In genomic region chrX:104112326-104112951, GRCh38 we compare ENCODE assay signal across 8 cellular contexts. TPM values are rescaled to one million over a fixed set of nuclear protein-coding genes. Genes with fewer than 3 reads are reported as not detected.
DNase-seq lines count a peak whose midpoint lies in the region; ATAC-seq and TF ChIP-seq lines count a peak whose summit lies in the region.

Gene ZCCHC18 (plus strand): TSS chrX:104112523. CDS start chrX:104114112, 1,589 bp downstream.

- DNase-seq in BJ (ENCODE audit: low read depth), result no peak
- peak; percentile 42 for DNase-seq in NCI-H345 treated with DMSO at 0.1 percent for 48 hours (lab: John Stamatoyannopoulos, UW; ENCODE audit: unreplicated experiment)
- peak; percentile 16 for DNase-seq in activated T-cell treated with anti-CD3 and anti-CD28 coated beads for 24 hours (ENCODE audit: low read depth)
- no peak for DNase-seq in epithelial cell of proximal tubule (ENCODE audit: low read depth)
- peak; percentile 36 for DNase-seq in midbrain (lab: John Stamatoyannopoulos, UW)
- peak; percentile 67 for DNase-seq in testis

- TF ChIP-seq CTCF in BJ (IDR thresholded peaks at IDR 0.05; ENCODE audit: insufficient read depth, low read depth, low read length), result no peak
- no peak for TF ChIP-seq CTCF in epithelial cell of proximal tubule (conservative IDR thresholded peaks at IDR 0.05; ENCODE audit: low read depth, low read length)
- no peak for TF ChIP-seq CTCF in testis (IDR thresholded peaks at IDR 0.05)

- H3K36me3 ChIP-seq in BJ (ENCODE audit: control insufficient read depth, insufficient read depth, low read length) (no peaks in the 10 kb centered on the region), testis (ENCODE audit: low read depth, missing control alignments) (no peaks in the 10 kb centered on the region)

- no peaks in the 10 kb centered on the region for H3K9me3 ChIP-seq in testis

- H3K4me1 ChIP-seq in testis, result peaks cover 3% of the 10 kb centered on the region

- POLR2A ChIA-PET in BJ (lab: Charles Lee), result no interaction called here

- CTCF ChIA-PET in BJ (lab: Yijun Ruan, JAX), result interaction anchor here (1.0 to 3.2 kb wide), 6 partner anchors 12 to 267 kb away, joined by 3 to 9 read pairs (median 6); no protein-coding TSS in a partner anchor

- H3K4me3 ChIP-seq in BJ (ENCODE audit: low read depth, low read length) (peak within 1 kb of the TSS; percentile 50), epithelial cell of proximal tubule (ENCODE audit: low read depth, low read length) (peak within 1 kb of the TSS; percentile 59), testis (peak within 1 kb of the TSS; percentile 54 to 69)

- peak; percentile 80 for ATAC-seq in GM19025 (IDR thresholded peaks at IDR 0.05; ENCODE audit: low read depth, unreplicated experiment)
- ATAC-seq in HG03108 (IDR thresholded peaks at IDR 0.05; ENCODE audit: unreplicated experiment), result peak; percentile 54

- WGBS in testis, 2 donors, result 0% methylated on average over 3 to 40 of the region's 67 CpGs

- H3K27me3 ChIP-seq in BJ (ENCODE audit: control insufficient read depth, insufficient read depth, low read length) (no peaks in the 10 kb centered on the region), testis (no peaks in the 10 kb centered on the region)

- H3K27ac ChIP-seq in testis, result peak within 1 kb of the TSS; percentile 68 to 73

- no peak for TF ChIP-seq POLR2A in testis (IDR thresholded peaks at IDR 0.05)

- intact Hi-C loops in testis (cut with DNase I; ENCODE audit: low total_unique reads), result no loop called here

RNA-seq across cellular contexts. Expression of gene ZCCHC18, which starts in this region (rescaled TPM):
- 1.5 and 3.2 TPM in 2 replicates for polyA plus RNA-seq in BJ (2011; rRNA removed)
- 0.47 and 1.5 TPM in 2 replicates for polyA minus RNA-seq in BJ (2011; rRNA and poly(A)+ RNA removed)
- total RNA-seq in epithelial cell of proximal tubule, result 0.63 and 1.2 TPM in 2 replicates
- total RNA-seq in testis, result 10 to 100 TPM in 1 of 2 donors, 1 to 10 TPM in 1; 6.2 to 17.2 TPM
- 2.5 TPM for polyA plus RNA-seq in testis (ENCODE audit: insufficient read depth, low read depth, low replicate concordance)

Comparison
In these comparisons a context has a peak if more than half of its experiments do, and no peak if none do; other contexts are left out.
1. DNase-seq: peak in NCI-H345 treated with DMSO at 0.1 percent for 48 hours (single experiment), activated T-cell treated with anti-CD3 and anti-CD28 coated beads for 24 hours (single experiment), midbrain (single experiment) and testis (single experiment); none in BJ (single experiment) and epithelial cell of proximal tubule (single experiment).
2. Peak in every context shown above with its lines, with median percentiles within 50 percentile points of each other: H3K4me3 ChIP-seq.